Comparison of ENCODE assay signal across 21 cellular contexts in genomic region chr1:246617768-246618167, GRCh38. TPM values are rescaled to one million over a fixed set of nuclear protein-coding genes. Genes with fewer than 3 reads are reported as not detected.
DNase-seq lines count a peak whose midpoint lies in the region; ATAC-seq and TF ChIP-seq lines count a peak whose summit lies in the region.
"Had no signal": no experiment of that assay in that cellular context is flagged by ENCODE, and none has a peak within 500 bp of the region (broad histone marks: within the 10 kb centered on the region; RNA-seq: fewer than 3 reads in every experiment).

No MANE protein-coding gene starts in this region.

- H3K4me1 Mint-ChIP-seq in endodermal cell = peaks cover 19% of the 10 kb centered on the region
- H3K4me1 Mint-ChIP-seq in GM23338 = peaks cover 17% of the 10 kb centered on the region
- H3K4me1 Mint-ChIP-seq: CD14-positive monocyte had no signal

- H3K27ac ChIP-seq in endodermal cell (ENCODE audit: low read depth, low read length) (no peak overlapping the region), lower lobe of right lung (no peak overlapping the region), stomach smooth muscle (ENCODE audit: low read length) (peak overlapping the region; percentile 18), GM23338 (ENCODE audit: low read depth) (no peak overlapping the region)
- H3K27ac ChIP-seq: breast epithelium, GM23248 had no signal

- H3K36me3 Mint-ChIP-seq in endodermal cell (ENCODE audit: low read depth) (peaks cover 20% of the 10 kb centered on the region), GM23338 (ENCODE audit: low read depth) (peaks cover 12% of the 10 kb centered on the region; the same call in 2 of the 3 replicates)

- H3K27me3 ChIP-seq in endodermal cell (ENCODE audit: control insufficient read depth, insufficient read depth, low read length, poor library complexity, severe bottlenecking) (no peaks in the 10 kb centered on the region), lower lobe of right lung (ENCODE audit: low read depth) (no peaks in the 10 kb centered on the region), stomach smooth muscle (ENCODE audit: control insufficient read depth in 1 of 2, insufficient read depth in 2 of 2, low read length in 2 of 2) (no peaks in the 10 kb centered on the region), GM23338 (ENCODE audit: insufficient read depth) (no peaks in the 10 kb centered on the region)
- H3K27me3 ChIP-seq: breast epithelium had no signal

- no peaks in the 10 kb centered on the region for H3K36me3 ChIP-seq in endodermal cell (ENCODE audit: control insufficient read depth, insufficient read depth, low read length)
- peaks cover 9% of the 10 kb centered on the region for H3K36me3 ChIP-seq in lower lobe of right lung
- H3K36me3 ChIP-seq in stomach smooth muscle (ENCODE audit: control insufficient read depth in 2 of 2, insufficient read depth in 2 of 2, low read length in 2 of 2) = peaks cover 0 to 5% of the 10 kb centered on the region in 2 donors
- H3K36me3 ChIP-seq in GM23338 (ENCODE audit: insufficient read depth) = no peaks in the 10 kb centered on the region
- H3K36me3 ChIP-seq: breast epithelium had no signal

- H3K4me2 ChIP-seq in GM23338 = no peak overlapping the region

- H3K4me1 ChIP-seq in endodermal cell (ENCODE audit: control insufficient read depth, insufficient read depth, low read length) (peaks cover 4% of the 10 kb centered on the region), lower lobe of right lung (peaks cover 8% of the 10 kb centered on the region), stomach smooth muscle (ENCODE audit: control insufficient read depth, insufficient read depth, low read length) (peaks cover 6% of the 10 kb centered on the region), GM23338 (ENCODE audit: insufficient read depth) (peaks cover 8% of the 10 kb centered on the region; the same call in 1 of the 2 replicates)
- H3K4me1 ChIP-seq: breast epithelium had no signal

- no peaks in the 10 kb centered on the region for H4K20me1 ChIP-seq in GM23338 (replicated peaks; ENCODE audit: insufficient read depth)

- no peaks in the 10 kb centered on the region for H3K9me2 ChIP-seq in GM23338 (ENCODE audit: insufficient read depth)

- H3F3A ChIP-seq in GM23338 (replicated peaks; ENCODE audit: low read depth) = no peaks in the 10 kb centered on the region

- ATAC-seq in lower lobe of right lung (peak; percentile 64 to 84), GM23338 (no peak)
- ATAC-seq: activated T-helper 17 cell treated with anti-CD3 and anti-CD28 coated beads, Interleukin-2, amount 50 U/mL, for 72 hours had no signal

- intact Hi-C loops in lower lobe of right lung (cut with DNase I) = no loop called here

- H3K27ac Mint-ChIP-seq in endodermal cell (no peak overlapping the region), GM23338 (no peak overlapping the region)
- H3K27ac Mint-ChIP-seq: activated CD4-positive, alpha-beta T cell treated with anti-CD3 and anti-CD28 coated beads, Interleukin-2, amount 10 ng/mL, durations not matched to agents 7 days and 5 days; activated T-helper 17 cell treated with anti-CD3 and anti-CD28 coated beads, Interleukin-2, amount 50 U/mL, for 72 hours; CD14-positive monocyte; dendritic cell treated with granulocyte-macrophage colony-stimulating factor and Interleukin-4, amounts not matched to agents 40 ng/mL and 50 ng/mL, for 4 days had no signal

- no peaks in the 10 kb centered on the region for H3K9me3 Mint-ChIP-seq in endodermal cell
- 0 out of 3 replicates have a peak, but pooled peaks cover 2% of the 10 kb centered on the region for H3K9me3 Mint-ChIP-seq in GM23338
- H3K9me3 Mint-ChIP-seq: activated CD4-positive, alpha-beta T cell treated with anti-CD3 and anti-CD28 coated beads, Interleukin-2, amount 10 ng/mL, durations not matched to agents 7 days and 5 days; activated T-helper 17 cell treated with anti-CD3 and anti-CD28 coated beads, Interleukin-2, amount 50 U/mL, for 72 hours; dendritic cell treated with granulocyte-macrophage colony-stimulating factor and Interleukin-4, amounts not matched to agents 40 ng/mL and 50 ng/mL, for 4 days had no signal

- TF ChIP-seq CTCF in LNCaP clone FGC (IDR thresholded peaks at IDR 0.05; ENCODE audit: control insufficient read depth, extremely low read depth, insufficient read depth) = no peak
- no peak for TF ChIP-seq CTCF in endodermal cell (conservative IDR thresholded peaks at IDR 0.05)
- no peak for TF ChIP-seq CTCF in lower lobe of right lung (IDR thresholded peaks at IDR 0.05)
- no peak for TF ChIP-seq CTCF in GM23338 (conservative IDR thresholded peaks at IDR 0.05; ENCODE audit: low read depth in 2 of 2)

- no peaks in the 10 kb centered on the region for H3K27me3 Mint-ChIP-seq in endodermal cell (ENCODE audit: insufficient read depth)
- no peaks in the 10 kb centered on the region for H3K27me3 Mint-ChIP-seq in GM23338 (ENCODE audit: insufficient read depth, low read depth, poor library complexity)
- H3K27me3 Mint-ChIP-seq: activated CD4-positive, alpha-beta T cell treated with anti-CD3 and anti-CD28 coated beads, Interleukin-2, amount 10 ng/mL, durations not matched to agents 7 days and 5 days; activated T-helper 17 cell treated with anti-CD3 and anti-CD28 coated beads, Interleukin-2, amount 50 U/mL, for 72 hours; dendritic cell treated with granulocyte-macrophage colony-stimulating factor and Interleukin-4, amounts not matched to agents 40 ng/mL and 50 ng/mL, for 4 days had no signal

- 94 to 100% methylated on average over 1 to 3 of the region's 3 CpGs for whole genome bisulfite sequencing in endodermal cell (ENCODE audit: insufficient coverage in 1 of 2, insufficient read length in 1 of 2), 2 experiments

- no peak overlapping the region for H2AFZ ChIP-seq in GM23338
- H2AFZ ChIP-seq: GM23248 had no signal

- DNase-seq in LNCaP clone FGC (ENCODE audit: low read depth) = peak; percentile 55
- DNase-seq in endodermal cell = no peak
- no peak for DNase-seq in lower lobe of right lung
- DNase-seq in C1 segment of cervical spinal cord (lab: John Stamatoyannopoulos, UW) = no peak
- no peak for DNase-seq in GM23338 (ENCODE audit: low spot score)
- DNase-seq in activated CD4-positive, alpha-beta T cell treated with anti-CD3 and anti-CD28 coated beads for 1 hour = no peak
- no peak for DNase-seq in DMS79 treated with DMSO at 0.1 percent for 48 hours (lab: John Stamatoyannopoulos, UW)
- DNase-seq: activated CD4-positive, alpha-beta T cell treated with anti-CD3 and anti-CD28 coated beads, Interleukin-2, amount 10 ng/mL, durations not matched to agents 7 days and 5 days; DMS 273 treated with DMSO at 0.1 percent for 48 hours; foreskin fibroblast; GDM1; NCI-H146; NCI-H748 treated with DMSO at 0.1 percent for 48 hours; SHP77; stimulated activated CD4-positive, alpha-beta T cell treated with anti-CD3 and anti-CD28 coated beads, Interleukin-4, amount 100 ng/mL, for 4 hours had no signal

- H3K9me3 ChIP-seq in endodermal cell (ENCODE audit: control insufficient read depth, low read length) (no peaks in the 10 kb centered on the region), lower lobe of right lung (no peaks in the 10 kb centered on the region), stomach smooth muscle (ENCODE audit: control insufficient read depth in 2 of 2, low read length in 2 of 2) (no peaks in the 10 kb centered on the region)
- H3K9me3 ChIP-seq: breast epithelium had no signal

- H3K9ac ChIP-seq in endodermal cell (ENCODE audit: extremely low read depth, low read length, poor library complexity, severe bottlenecking) = no peak overlapping the region
- no peak overlapping the region for H3K9ac ChIP-seq in stomach smooth muscle (ENCODE audit: low read length in 2 of 2)
- H3K9ac ChIP-seq: GM23248 had no signal

- H3K4me3 ChIP-seq in LNCaP clone FGC (ENCODE audit: low read depth, low read length) (peak overlapping the region; percentile 26), endodermal cell (ENCODE audit: low read length) (peak overlapping the region; percentile 21), lower lobe of right lung (no peak overlapping the region), stomach smooth muscle (ENCODE audit: low read length in 2 of 2) (no peak overlapping the region), GM23338 (no peak overlapping the region)
- H3K4me3 ChIP-seq: breast epithelium, GM23248 had no signal

- no peaks in the 10 kb centered on the region; the same call in 1 of the 2 replicates for H3K79me2 ChIP-seq in GM23338 (replicated peaks; ENCODE audit: insufficient read depth)

- H3K4me3 Mint-ChIP-seq in endodermal cell (no peak overlapping the region), GM23338 (no peak overlapping the region)
- H3K4me3 Mint-ChIP-seq: activated CD4-positive, alpha-beta T cell treated with anti-CD3 and anti-CD28 coated beads, Interleukin-2, amount 10 ng/mL, durations not matched to agents 7 days and 5 days; activated T-helper 17 cell treated with anti-CD3 and anti-CD28 coated beads, Interleukin-2, amount 50 U/mL, for 72 hours; CD14-positive monocyte; dendritic cell treated with granulocyte-macrophage colony-stimulating factor and Interleukin-4, amounts not matched to agents 40 ng/mL and 50 ng/mL, for 4 days had no signal

RNA-seq across cellular contexts. Expression of gene CNST, which starts 51.5 kb away (rescaled TPM):
- 10 to 100 TPM; 14.7 to 20.3 TPM for total RNA-seq in endodermal cell
- 11.6 TPM for polyA plus RNA-seq in endodermal cell (2013, experiment 1 of 2)
- polyA plus RNA-seq in endodermal cell (2013, experiment 2 of 2) = 12.0 TPM
- 31.4 TPM for total RNA-seq in lower lobe of right lung
- total RNA-seq in GM23338 (2014; rRNA removed; shearing (Covaris generic)) = 17.2 and 17.6 TPM in 2 replicates
- polyA plus RNA-seq in GM23338 (2016; fragmentation: Nextera tagmentation; extraction: Ambion mirVana) = 8.1 and 8.9 TPM in 2 replicates

RNA-seq across cellular contexts. Expression of gene TFB2M, which starts 51.7 kb away (rescaled TPM):
- total RNA-seq in endodermal cell = 10 to 100 TPM; 13.2 to 13.7 TPM
- polyA plus RNA-seq in endodermal cell (2013, experiment 1 of 2) = 14.2 TPM
- polyA plus RNA-seq in endodermal cell (2013, experiment 2 of 2) = 14.4 TPM
- total RNA-seq in lower lobe of right lung = 10.2 TPM
- total RNA-seq in GM23338 (2014; rRNA removed; shearing (Covaris generic)) = 24.9 and 25.2 TPM in 2 replicates
- polyA plus RNA-seq in GM23338 (2016; fragmentation: Nextera tagmentation; extraction: Ambion mirVana) = 11.2 and 18.7 TPM in 2 replicates

Comparison
In these comparisons a context has a peak if more than half of its experiments do, and no peak if none do; other contexts are left out.
1. H3K4me3 ChIP-seq: peak in LNCaP clone FGC (single experiment) and endodermal cell (single experiment); none in lower lobe of right lung (single experiment), stomach smooth muscle (0 of 2) and GM23338 (single experiment).